Comparison of ENCODE assay signal across 8 cellular contexts in genomic region chr1:114668784-114669561, GRCh38. TPM values are rescaled to one million over a fixed set of nuclear protein-coding genes. Genes with fewer than 3 reads are reported as not detected.
A peak's percentile ranks its signal among the peaks of the same experiment; 100 is the strongest.
DNase-seq lines count a peak whose midpoint lies in the region; ATAC-seq and TF ChIP-seq lines count a peak whose summit lies in the region.

No MANE protein-coding gene starts in this region.

- no peak overlapping the region for H3K23ac ChIP-seq in neuronal stem cell (ENCODE audit: low read depth, low read length, poor library complexity)

- H3K79me1 ChIP-seq in neuronal stem cell (ENCODE audit: low read depth, low read length), result no peaks in the 10 kb centered on the region

- H3K4ac ChIP-seq in neuronal stem cell (ENCODE audit: low read length), result no peak overlapping the region

- H3K4me2 ChIP-seq in OCI-LY1 (ENCODE audit: low read length), result peak overlapping the region; percentile 93
- H3K4me2 ChIP-seq in neuronal stem cell (ENCODE audit: insufficient read depth, low read length, poor library complexity, severe bottlenecking), result peak overlapping the region; percentile 94

- no peak overlapping the region for H4K91ac ChIP-seq in neuronal stem cell (ENCODE audit: low read depth, low read length, poor library complexity)

- no peaks in the 10 kb centered on the region for H3K9me3 ChIP-seq in OCI-LY1 (ENCODE audit: low read length)
- H3K9me3 ChIP-seq in neuronal stem cell (replicated peaks in 1 of 2; ENCODE audit: control insufficient read depth in 2 of 2, insufficient read depth in 1 of 2, low read depth in 1 of 2, low read length in 2 of 2), result no peaks in the 10 kb centered on the region

- H3K18ac ChIP-seq in neuronal stem cell (ENCODE audit: low read length), result no peak overlapping the region

- no peak for TF ChIP-seq CTCF in OCI-LY1 (IDR thresholded peaks at IDR 0.05; ENCODE audit: low read length)
- TF ChIP-seq CTCF in epithelial cell of esophagus (IDR thresholded peaks at IDR 0.05; ENCODE audit: insufficient read depth, low read depth, low read length, missing control alignments), result no peak
- no peak for TF ChIP-seq CTCF in GM20000 (IDR thresholded peaks at IDR 0.05; ENCODE audit: extremely low read depth, missing control alignments)

- no peaks in the 10 kb centered on the region for H3K79me2 ChIP-seq in OCI-LY1 (ENCODE audit: insufficient read depth, low read length)

- H3K27me3 ChIP-seq in OCI-LY1 (ENCODE audit: insufficient read depth, low read length) (no peaks in the 10 kb centered on the region), neuronal stem cell (ENCODE audit: control insufficient read depth in 3 of 3, insufficient read depth in 3 of 3, low read depth in 1 of 3, low read length in 3 of 3) (peaks cover 0 to 81% (median 18%) of the 10 kb centered on the region in 3 experiments)

- no peak overlapping the region for H3K27ac ChIP-seq in OCI-LY1 (ENCODE audit: low read depth, low read length, poor library complexity, severe bottlenecking)
- H3K27ac ChIP-seq in neuronal stem cell (replicated peaks; ENCODE audit: low read length), result no peak overlapping the region

- no peak overlapping the region for H4K8ac ChIP-seq in neuronal stem cell (ENCODE audit: low read depth, low read length)

- H3K9me2 ChIP-seq in OCI-LY1 (ENCODE audit: low read depth, low read length), result no peaks in the 10 kb centered on the region

- peaks cover 18% of the 10 kb centered on the region for H3K4me1 ChIP-seq in OCI-LY1 (ENCODE audit: insufficient read depth, low read length, severe bottlenecking)
- H3K4me1 ChIP-seq in neuronal stem cell (ENCODE audit: control insufficient read depth in 2 of 2, insufficient read depth in 1 of 2, low read depth in 1 of 2, low read length in 2 of 2), result peaks cover 0 to 4% of the 10 kb centered on the region in 2 donors

- peak overlapping the region; percentile 70 for H3K4me3 ChIP-seq in OCI-LY1 (ENCODE audit: low read depth, low read length, poor library complexity, severe bottlenecking)
- H3K4me3 ChIP-seq in epithelial cell of esophagus (ENCODE audit: low read length), result peak overlapping the region; percentile 79
- H3K4me3 ChIP-seq in neuronal stem cell (ENCODE audit: low read length in 2 of 2), result peak overlapping the region in 1 of 2 donors; percentile 56

- no peak overlapping the region for H2BK120ac ChIP-seq in neuronal stem cell (ENCODE audit: low read depth, low read length)

- peak; percentile 43 for DNase-seq in GM03348 (ENCODE audit: low spot score)
- DNase-seq in epithelial cell of esophagus (ENCODE audit: low read depth), result peak; percentile 85
- peak; percentile 5 for DNase-seq in neuronal stem cell (ENCODE audit: low spot score)
- DNase-seq in NCI-H1694 (lab: John Stamatoyannopoulos, UW), result no peak
- DNase-seq in GM20000 (ENCODE audit: low spot score), result no peak
- DNase-seq in KG1 (lab: John Stamatoyannopoulos, UW), result no peak

- H3K36me3 ChIP-seq in OCI-LY1 (ENCODE audit: insufficient read depth, low read length) (no peaks in the 10 kb centered on the region), neuronal stem cell (replicated peaks in 1 of 2; ENCODE audit: control insufficient read depth in 2 of 2, insufficient read depth in 2 of 2, low read length in 2 of 2) (no peaks in the 10 kb centered on the region)

- no peak for ATAC-seq in GM19324 (IDR thresholded peaks at IDR 0.05; ENCODE audit: low FRiP score, unreplicated experiment)

- H3K9ac ChIP-seq in OCI-LY1 (ENCODE audit: low read length) (peak overlapping the region; percentile 55), neuronal stem cell (ENCODE audit: low read depth, low read length, poor library complexity) (no peak overlapping the region)

- H3F3A ChIP-seq in OCI-LY1 (ENCODE audit: insufficient read depth, low read length), result no peaks in the 10 kb centered on the region

- no peak overlapping the region for H3K14ac ChIP-seq in neuronal stem cell (ENCODE audit: low read length)

- no peak overlapping the region for H2BK5ac ChIP-seq in neuronal stem cell (ENCODE audit: low read length)

- no peak overlapping the region for H2AK5ac ChIP-seq in neuronal stem cell (ENCODE audit: low read depth, low read length)

- H2AFZ ChIP-seq in OCI-LY1 (ENCODE audit: low read length), result peak overlapping the region; percentile 72
- peak overlapping the region; percentile 98 for H2AFZ ChIP-seq in neuronal stem cell (ENCODE audit: low read length)

- H2BK15ac ChIP-seq in neuronal stem cell (ENCODE audit: low read length), result no peak overlapping the region

- no CpG with 5 or more reads among the region's 13 CpGs for WGBS in neuronal stem cell (ENCODE audit: extremely low coverage in 2 of 2, insufficient read length in 2 of 2, insufficient replicate concordance in 1 of 2), 2 donors

- no peaks in the 10 kb centered on the region for H4K20me1 ChIP-seq in OCI-LY1 (ENCODE audit: insufficient read depth, low read length)

- H2BK12ac ChIP-seq in neuronal stem cell (ENCODE audit: low read length), result no peak overlapping the region

RNA-seq across cellular contexts. Expression of gene DENND2C, which starts 0.9 kb away (rescaled TPM):
- polyA plus RNA-seq in neuronal stem cell (2013, experiment 1 of 2), result 0.08 TPM
- 0.12 TPM for polyA plus RNA-seq in neuronal stem cell (2013, experiment 2 of 2)

RNA-seq across cellular contexts. Expression of gene AMPD1, which starts 26.4 kb away (rescaled TPM):
- not detected for polyA plus RNA-seq in neuronal stem cell (2013, experiment 1 of 2)
- not detected for polyA plus RNA-seq in neuronal stem cell (2013, experiment 2 of 2)

RNA-seq across cellular contexts. Expression of gene NRAS, which starts 47.6 kb away (rescaled TPM):
- polyA plus RNA-seq in neuronal stem cell (2013, experiment 1 of 2), result 72.0 TPM
- polyA plus RNA-seq in neuronal stem cell (2013, experiment 2 of 2), result 74.8 TPM

Comparison
In these comparisons a context has a peak if more than half of its experiments do, and no peak if none do; other contexts are left out.
1. DNase-seq: peak in GM03348 (single experiment), epithelial cell of esophagus (single experiment) and neuronal stem cell (single experiment); none in NCI-H1694 (single experiment), GM20000 (single experiment) and KG1 (single experiment).